8 cellular contexts compared by ENCODE assay signal in the genomic region with DNA sequence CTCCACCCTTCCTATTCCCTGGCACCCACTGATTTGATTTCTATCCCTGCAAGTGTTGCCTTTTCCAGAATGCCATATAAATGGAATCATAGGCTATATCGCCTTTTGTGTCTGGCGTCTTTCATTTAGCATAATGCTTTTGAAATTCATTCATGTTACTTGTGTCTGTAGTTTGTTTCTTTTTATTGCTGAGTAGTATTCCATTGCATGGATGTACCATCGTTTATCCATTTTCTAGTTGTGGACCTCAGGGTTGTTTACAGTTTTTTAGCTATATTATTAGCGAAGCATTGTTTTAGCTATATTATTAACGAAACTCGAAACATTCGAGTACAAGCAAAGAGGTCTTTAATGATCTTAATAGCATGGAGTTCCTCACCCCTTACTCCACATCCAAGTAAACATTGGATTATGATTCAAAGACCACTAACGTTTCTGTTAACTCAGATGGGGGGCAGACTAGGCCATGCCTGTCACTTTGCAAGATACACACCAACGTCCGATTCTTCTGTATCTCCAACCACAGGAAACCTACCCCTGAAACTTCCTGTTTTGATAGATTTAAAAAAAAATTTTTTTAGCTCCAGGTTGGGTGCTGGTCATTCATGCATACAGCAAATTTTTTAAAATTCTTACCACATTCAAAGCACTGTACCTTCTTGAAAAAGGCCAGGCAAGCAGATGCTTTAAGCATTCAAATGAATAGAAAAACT. TPM values are rescaled to one million over a fixed set of nuclear protein-coding genes. Genes with fewer than 3 reads are reported as not detected.
A peak's percentile ranks its signal among the peaks of the same experiment; 100 is the strongest.
DNase-seq lines count a peak whose midpoint lies in the region; ATAC-seq, FAIRE-seq and TF ChIP-seq lines count a peak whose summit lies in the region.

No MANE protein-coding gene starts in this region.

- no peak overlapping the region for H3K27ac ChIP-seq in mammary epithelial cell (ENCODE audit: insufficient read depth, low read depth, low read length)

- H4K20me1 ChIP-seq in mammary epithelial cell (ENCODE audit: insufficient read depth, low read length), result no peaks in the 10 kb centered on the region

- H3K27ac Mint-ChIP-seq in nephron progenitor cell, result peak overlapping the region; percentile 97

- peak overlapping the region; percentile 84 for H3K4me2 ChIP-seq in mammary epithelial cell (ENCODE audit: insufficient read depth, low read depth, low read length)

- peak; percentile 50 for ATAC-seq in GM21737 (IDR thresholded peaks at IDR 0.05; ENCODE audit: unreplicated experiment)

- H3K4me3 ChIP-seq in MG63, result peak overlapping the region; percentile 82
- peak overlapping the region; percentile 81 to 95 (median 91) for H3K4me3 ChIP-seq in mammary epithelial cell (replicated peaks in 1 of 3; ENCODE audit: insufficient read depth in 1 of 3, low read depth in 2 of 3, low read length in 3 of 3)

- H3K79me2 ChIP-seq in mammary epithelial cell (ENCODE audit: insufficient read depth, low read length), result peaks cover 48% of the 10 kb centered on the region

- H2AFZ ChIP-seq in mammary epithelial cell (ENCODE audit: low read depth, low read length), result peak overlapping the region; percentile 100

- intact Hi-C loops in mammary epithelial cell (cut with micrococcal nuclease), result no loop called here

- H3K9ac ChIP-seq in mammary epithelial cell (ENCODE audit: insufficient read depth, low read length), result peak overlapping the region; percentile 76

- dilution Hi-C loops in mammary epithelial cell (cut with HindIII; ENCODE audit: low sequenced_read_pairs), result no loop called here

- TF ChIP-seq CTCF in GM10266 (IDR thresholded peaks at IDR 0.05; ENCODE audit: control insufficient read depth, insufficient read depth, low read depth, missing control alignments) (no peak), mammary epithelial cell (conservative IDR thresholded peaks at IDR 0.05 in 1 of 2, IDR thresholded peaks at IDR 0.05 in 1 of 2; ENCODE audit: extremely low read depth in 1 of 2, insufficient read depth in 1 of 2, low read depth in 1 of 2, low read length in 2 of 2) (no peak), nephron progenitor cell (IDR thresholded peaks at IDR 0.05) (no peak)

- H3K4me1 Mint-ChIP-seq in nephron progenitor cell, result peaks cover 49% of the 10 kb centered on the region

- peaks cover 7% of the 10 kb centered on the region for H3K4me1 ChIP-seq in mammary epithelial cell (ENCODE audit: insufficient read depth, low read length)

- H3K27me3 Mint-ChIP-seq in nephron progenitor cell (ENCODE audit: low read depth, poor library complexity), result no peaks in the 10 kb centered on the region

- CTCF ChIA-PET in mammary epithelial cell (lab: Charles Lee; ENCODE audit: low non-redundant PET), result no interaction called here

- DNase-seq in GM10266 (ENCODE audit: extremely low spot score) (peak; percentile 44), MG63 (no peak), mammary epithelial cell (no peak), nephron progenitor cell (no peak), AG08396 (ENCODE audit: low spot score) (no peak), frontal cortex (ENCODE audit: low spot score in 2 of 2) (no peak)
- DNase-seq in central memory CD4-positive, alpha-beta T cell, result no peak

- H3K27me3 ChIP-seq in MG63 (no peaks in the 10 kb centered on the region), mammary epithelial cell (ENCODE audit: insufficient read depth, low read length) (no peaks in the 10 kb centered on the region)

- no peaks in the 10 kb centered on the region for H3K9me3 ChIP-seq in MG63
- H3K9me3 ChIP-seq in mammary epithelial cell (replicated peaks; ENCODE audit: insufficient read depth, low read length), result no peaks in the 10 kb centered on the region

- peaks cover 56% of the 10 kb centered on the region for H3K36me3 Mint-ChIP-seq in nephron progenitor cell (ENCODE audit: low read depth)

- in situ Hi-C loops in mammary epithelial cell (cut with MboI; ENCODE audit: low sequenced_read_pairs in 2 of 2), result loop anchor here in 1 of 2 donors (25.0 kb wide), 1 partner anchor 307 kb away; a partner anchor contains a TSS

- H3K9me3 Mint-ChIP-seq in nephron progenitor cell, result peaks cover 34% of the 10 kb centered on the region

- TSS peak; percentile 24 for BruUV-seq in mammary epithelial cell (replicated peaks; lab: Mats Ljungman, UMichigan)

- WGBS in mammary epithelial cell (ENCODE audit: low coverage, missing lambda C conversion rate), result 83% methylated on average over 10 of the region's 10 CpGs

- H3K4me3 Mint-ChIP-seq in nephron progenitor cell, result peak overlapping the region; percentile 91

- H3K36me3 ChIP-seq in MG63, result peaks cover 19% of the 10 kb centered on the region
- H3K36me3 ChIP-seq in mammary epithelial cell (ENCODE audit: insufficient read depth, low read length), result no peaks in the 10 kb centered on the region

- FAIRE-seq in frontal cortex (lab: Jason Lieb, UNC), result no peak

RNA-seq across cellular contexts. Expression of a gene that starts 1.1 kb away (rescaled TPM):
- total RNA-seq in MG63 (2014; rRNA removed; shearing (Covaris generic); ENCODE audit: low replicate concordance), result 12.3 and 13.9 TPM in 2 replicates
- total RNA-seq in mammary epithelial cell (10 to 100 TPM; 10.0 to 16.0 TPM), frontal cortex (140 TPM)
- 7.9 TPM for polyA plus RNA-seq in mammary epithelial cell
- polyA minus RNA-seq in mammary epithelial cell, result 7.8 TPM
